ENCODE assay signal across 8 cellular contexts in the genomic region with DNA sequence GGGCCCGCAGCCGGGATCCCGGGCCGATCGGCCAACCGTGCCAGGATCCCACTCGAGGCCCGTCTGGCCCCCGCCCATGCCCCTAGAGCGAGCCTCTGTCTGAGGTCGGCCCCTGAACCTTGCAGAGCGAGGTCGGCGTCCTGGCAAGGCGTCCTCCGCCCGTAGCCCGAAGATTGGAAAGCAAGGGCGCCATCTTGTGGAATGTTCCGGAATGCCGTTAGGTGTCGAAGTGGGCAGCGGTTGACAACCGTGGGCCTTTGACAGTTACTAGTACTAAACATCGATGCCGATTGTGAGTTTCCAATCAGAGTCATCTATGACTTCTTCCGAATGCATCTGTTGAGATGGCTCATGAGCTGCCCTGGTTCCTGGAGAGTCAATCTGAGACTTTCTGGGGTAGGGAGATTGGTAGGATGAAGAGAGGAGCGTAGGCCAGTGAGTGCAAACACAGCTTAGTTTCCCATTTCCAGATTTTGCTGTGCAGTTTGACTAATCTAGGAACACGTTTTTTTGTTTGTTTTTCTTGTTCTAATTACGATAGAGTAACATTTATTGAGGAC. TPM values are rescaled to one million over a fixed set of nuclear protein-coding genes. Genes with fewer than 3 reads are reported as not detected.
DNase-seq lines count a peak whose midpoint lies in the region; ATAC-seq lines count a peak whose summit lies in the region.

No MANE protein-coding gene starts in this region.

- peak overlapping the region; percentile 90 for H2BK15ac ChIP-seq in mesenchymal stem cell (ENCODE audit: low read depth, poor library complexity, severe bottlenecking)

- peak overlapping the region; percentile 79 for H2BK120ac ChIP-seq in mesenchymal stem cell (ENCODE audit: low read depth, low read length)

- POLR2A ChIA-PET in CD4-positive, alpha-beta memory T cell (lab: Charles Lee; ENCODE audit: partially characterized antibody) = interaction anchor here (0.7 to 3.2 kb wide), 9 partner anchors 11 to 1161 kb away, joined by 3 to 34 read pairs (median 4); no protein-coding TSS in a partner anchor

- H2BK12ac ChIP-seq in mesenchymal stem cell (ENCODE audit: low read length in 2 of 2) = peak overlapping the region; percentile 57 to 89

- intact Hi-C loops in CD4-positive, alpha-beta memory T cell (cut with micrococcal nuclease) = loop anchor here (1.0 to 2.0 kb wide), 10 partner anchors 578 to 1560 kb away; partner anchors contain the start of genes MIER3 and SETD9

- H3K9me3 Mint-ChIP-seq in CD4-positive, alpha-beta memory T cell = no peaks in the 10 kb centered on the region
- no peaks in the 10 kb centered on the region for H3K9me3 Mint-ChIP-seq in activated CD8-positive, alpha-beta memory T cell treated with anti-CD3 and anti-CD28 coated beads, Interleukin-2, amount 10 ng/mL, durations not matched to agents 7 days and 5 days (ENCODE audit: low read depth)

- H2AK5ac ChIP-seq in mesenchymal stem cell (ENCODE audit: low read length, severe bottlenecking) = no peak overlapping the region

- WGBS in mesenchymal stem cell = 7% methylated on average over 28 of the region's 30 CpGs

- H3K27me3 ChIP-seq in CD4-positive, alpha-beta memory T cell (ENCODE audit: insufficient read depth, low read length) = peaks cover 8% of the 10 kb centered on the region
- H3K27me3 ChIP-seq in endocrine pancreas (ENCODE audit: control insufficient read depth, insufficient read depth, low read length) (no peaks in the 10 kb centered on the region), mesenchymal stem cell (ENCODE audit: control insufficient read depth in 1 of 2, insufficient read depth in 1 of 2, low read length in 2 of 2) (no peaks in the 10 kb centered on the region)

- CTCF ChIA-PET in CD4-positive, alpha-beta memory T cell (lab: Charles Lee; ENCODE audit: partially characterized antibody) = interaction anchor here (0.6 to 10.2 kb wide), 30 partner anchors 10 to 1559 kb away, joined by 3 to 176 read pairs (median 4); no protein-coding TSS in a partner anchor
- CTCF ChIA-PET in activated CD8-positive, alpha-beta memory T cell treated with anti-CD3 and anti-CD28 coated beads, Interleukin-2, amount 10 ng/mL, durations not matched to agents 7 days and 5 days (lab: Charles Lee) = interaction anchor here (0.6 to 4.1 kb wide), 16 partner anchors 12 to 1165 kb away, joined by 3 to 34 read pairs (median 4); no protein-coding TSS in a partner anchor

- H3K14ac ChIP-seq in mesenchymal stem cell (ENCODE audit: low read length in 2 of 2) = no peak overlapping the region

- peak overlapping the region; percentile 77 to 90 (median 88) for H3K4me3 Mint-ChIP-seq in CD4-positive, alpha-beta memory T cell
- peak overlapping the region; percentile 70 for H3K4me3 Mint-ChIP-seq in activated CD8-positive, alpha-beta memory T cell treated with anti-CD3 and anti-CD28 coated beads, Interleukin-2, amount 10 ng/mL, durations not matched to agents 7 days and 5 days

- H4K91ac ChIP-seq in mesenchymal stem cell (ENCODE audit: low read length) = peak overlapping the region; percentile 90

- H3K36me3 Mint-ChIP-seq in CD4-positive, alpha-beta memory T cell = peaks cover 0 to 5% of the 10 kb centered on the region in 2 donors
- no peaks in the 10 kb centered on the region for H3K36me3 Mint-ChIP-seq in activated CD8-positive, alpha-beta memory T cell treated with anti-CD3 and anti-CD28 coated beads, Interleukin-2, amount 10 ng/mL, durations not matched to agents 7 days and 5 days

- no peaks in the 10 kb centered on the region for H3K79me1 ChIP-seq in mesenchymal stem cell (replicated peaks; ENCODE audit: low read length, poor library complexity, severe bottlenecking)

- H3K4me1 Mint-ChIP-seq in CD4-positive, alpha-beta memory T cell = peaks cover 3 to 16% (median 14%) of the 10 kb centered on the region in 4 donors
- peaks cover 19% of the 10 kb centered on the region for H3K4me1 Mint-ChIP-seq in activated CD8-positive, alpha-beta memory T cell treated with anti-CD3 and anti-CD28 coated beads, Interleukin-2, amount 10 ng/mL, durations not matched to agents 7 days and 5 days

- H3K27ac ChIP-seq in CD4-positive, alpha-beta memory T cell (ENCODE audit: low read depth, low read length) = peak overlapping the region; percentile 83
- peak overlapping the region; percentile 60 for H3K27ac ChIP-seq in mesenchymal stem cell (ENCODE audit: low read length, poor library complexity, severe bottlenecking)

- peak overlapping the region; percentile 72 for H3K4me2 ChIP-seq in mesenchymal stem cell (ENCODE audit: low read length, poor library complexity, severe bottlenecking)

- peak overlapping the region; percentile 75 to 94 for H3K4ac ChIP-seq in mesenchymal stem cell (ENCODE audit: low read depth in 1 of 2, low read length in 2 of 2)

- H3K36me3 ChIP-seq in CD4-positive, alpha-beta memory T cell (ENCODE audit: insufficient read depth, low read length) = no peaks in the 10 kb centered on the region
- H3K36me3 ChIP-seq in endocrine pancreas (ENCODE audit: control insufficient read depth, insufficient read depth, low read length) (peaks cover 11% of the 10 kb centered on the region), mesenchymal stem cell (ENCODE audit: control insufficient read depth in 1 of 2, insufficient read depth in 2 of 2, low read depth in 1 of 2, low read length in 2 of 2) (peaks cover 2 to 23% of the 10 kb centered on the region in 2 experiments)

- peak; percentile 77 for ATAC-seq in GM19438 (IDR thresholded peaks at IDR 0.05; ENCODE audit: low read depth, unreplicated experiment)
- peak; percentile 66 for ATAC-seq in HG03565 (IDR thresholded peaks at IDR 0.05; ENCODE audit: unreplicated experiment)
- ATAC-seq in activated CD8-positive, alpha-beta memory T cell treated with anti-CD3 and anti-CD28 coated beads, Interleukin-2, amount 10 ng/mL, durations not matched to agents 7 days and 5 days = peak; percentile 76

- no peaks in the 10 kb centered on the region for H3K9me3 ChIP-seq in CD4-positive, alpha-beta memory T cell (ENCODE audit: control insufficient read depth in 1 of 2, low read length in 2 of 2)
- no peaks in the 10 kb centered on the region for H3K9me3 ChIP-seq in endocrine pancreas (ENCODE audit: control insufficient read depth, low read length)
- no peaks in the 10 kb centered on the region for H3K9me3 ChIP-seq in mesenchymal stem cell (ENCODE audit: control insufficient read depth, low read length)

- peak overlapping the region; percentile 21 for H2AFZ ChIP-seq in mesenchymal stem cell (ENCODE audit: low read depth, low read length)

- peak overlapping the region; percentile 92 to 98 for H3K18ac ChIP-seq in mesenchymal stem cell (ENCODE audit: low read depth in 1 of 2, low read length in 2 of 2)

- peak; percentile 86 to 91 (median 87) for DNase-seq in CD4-positive, alpha-beta memory T cell
- DNase-seq in NOMO-1 (lab: John Stamatoyannopoulos, UW; ENCODE audit: unreplicated experiment in 2 of 2) = peak; percentile 83 to 88
- DNase-seq in activated CD8-positive, alpha-beta memory T cell treated with anti-CD3 and anti-CD28 coated beads, Interleukin-2, amount 10 ng/mL, durations not matched to agents 7 days and 5 days = peak; percentile 91
- DNase-seq in mesenchymal stem cell = peak; percentile 88
- peak; percentile 76 for DNase-seq in stimulated activated CD8-positive, alpha-beta memory T cell treated with anti-CD3 and anti-CD28 coated beads, Interleukin-12 subunit alpha, Interleukin-12 subunit beta, amount 100 ng/mL, for 4 hours (ENCODE audit: low read depth)

- peak overlapping the region; percentile 91 for H2BK5ac ChIP-seq in mesenchymal stem cell (ENCODE audit: low read depth, low read length, poor library complexity, severe bottlenecking)

- peaks cover 12% of the 10 kb centered on the region for H3K4me1 ChIP-seq in CD4-positive, alpha-beta memory T cell (ENCODE audit: insufficient read depth, low read length)
- H3K4me1 ChIP-seq in endocrine pancreas (ENCODE audit: control insufficient read depth, insufficient read depth, low read length) = peaks cover 23% of the 10 kb centered on the region
- H3K4me1 ChIP-seq in mesenchymal stem cell (ENCODE audit: control insufficient read depth, insufficient read depth, low read depth, low read length) = no peaks in the 10 kb centered on the region

- H3K9ac ChIP-seq in endocrine pancreas (ENCODE audit: control insufficient read depth, insufficient read depth, low read length) (peak overlapping the region; percentile 80), mesenchymal stem cell (ENCODE audit: low read length) (peak overlapping the region; percentile 92)

- H3K27me3 Mint-ChIP-seq in CD4-positive, alpha-beta memory T cell = peaks cover 0 to 4% of the 10 kb centered on the region in 2 donors
- peaks cover 34% of the 10 kb centered on the region for H3K27me3 Mint-ChIP-seq in activated CD8-positive, alpha-beta memory T cell treated with anti-CD3 and anti-CD28 coated beads, Interleukin-2, amount 10 ng/mL, durations not matched to agents 7 days and 5 days

- no peak overlapping the region for H3K23ac ChIP-seq in mesenchymal stem cell (ENCODE audit: low read length in 2 of 2)

- H4K8ac ChIP-seq in mesenchymal stem cell (ENCODE audit: low read length) = peak overlapping the region; percentile 90

- peak overlapping the region; percentile 70 to 95 (median 88) for H3K27ac Mint-ChIP-seq in CD4-positive, alpha-beta memory T cell
- peak overlapping the region; percentile 52 for H3K27ac Mint-ChIP-seq in activated CD8-positive, alpha-beta memory T cell treated with anti-CD3 and anti-CD28 coated beads, Interleukin-2, amount 10 ng/mL, durations not matched to agents 7 days and 5 days

- H3K4me3 ChIP-seq in CD4-positive, alpha-beta memory T cell (ENCODE audit: low read length in 2 of 2) = peak overlapping the region; percentile 1 to 80
- no peak overlapping the region for H3K4me3 ChIP-seq in endocrine pancreas (ENCODE audit: control insufficient read depth, insufficient read depth, low read length)
- peak overlapping the region; percentile 82 to 98 for H3K4me3 ChIP-seq in mesenchymal stem cell (ENCODE audit: insufficient read depth in 1 of 2, low read depth in 1 of 2, low read length in 2 of 2)

RNA-seq across cellular contexts. Expression of gene PLK2, which starts 0.9 kb away (rescaled TPM):
- 1 to 10 TPM; 6.3 to 8.2 TPM for total RNA-seq in CD4-positive, alpha-beta memory T cell
- 1 to 10 TPM; 2.2 to 6.5 TPM for polyA plus RNA-seq in CD4-positive, alpha-beta memory T cell
- 1 to 10 TPM; 4.9 to 7.5 TPM for total RNA-seq in activated CD8-positive, alpha-beta memory T cell treated with anti-CD3 and anti-CD28 coated beads, Interleukin-2, amount 10 ng/mL, durations not matched to agents 7 days and 5 days
- 185 TPM for polyA plus RNA-seq in mesenchymal stem cell (2013, experiment 1 of 2)
- 180 TPM for polyA plus RNA-seq in mesenchymal stem cell (2013, experiment 2 of 2)

RNA-seq across cellular contexts. Expression of gene GAPT, which starts 30.4 kb away (rescaled TPM):
- not detected for total RNA-seq in CD4-positive, alpha-beta memory T cell
- 1 to 10 TPM in 1 of 2 donors, not detected in 1; 2.0 TPM for polyA plus RNA-seq in CD4-positive, alpha-beta memory T cell
- total RNA-seq in activated CD8-positive, alpha-beta memory T cell treated with anti-CD3 and anti-CD28 coated beads, Interleukin-2, amount 10 ng/mL, durations not matched to agents 7 days and 5 days = not detected
- polyA plus RNA-seq in mesenchymal stem cell (2013, experiment 1 of 2) = not detected
- not detected for polyA plus RNA-seq in mesenchymal stem cell (2013, experiment 2 of 2)
